In the genomic region with DNA sequence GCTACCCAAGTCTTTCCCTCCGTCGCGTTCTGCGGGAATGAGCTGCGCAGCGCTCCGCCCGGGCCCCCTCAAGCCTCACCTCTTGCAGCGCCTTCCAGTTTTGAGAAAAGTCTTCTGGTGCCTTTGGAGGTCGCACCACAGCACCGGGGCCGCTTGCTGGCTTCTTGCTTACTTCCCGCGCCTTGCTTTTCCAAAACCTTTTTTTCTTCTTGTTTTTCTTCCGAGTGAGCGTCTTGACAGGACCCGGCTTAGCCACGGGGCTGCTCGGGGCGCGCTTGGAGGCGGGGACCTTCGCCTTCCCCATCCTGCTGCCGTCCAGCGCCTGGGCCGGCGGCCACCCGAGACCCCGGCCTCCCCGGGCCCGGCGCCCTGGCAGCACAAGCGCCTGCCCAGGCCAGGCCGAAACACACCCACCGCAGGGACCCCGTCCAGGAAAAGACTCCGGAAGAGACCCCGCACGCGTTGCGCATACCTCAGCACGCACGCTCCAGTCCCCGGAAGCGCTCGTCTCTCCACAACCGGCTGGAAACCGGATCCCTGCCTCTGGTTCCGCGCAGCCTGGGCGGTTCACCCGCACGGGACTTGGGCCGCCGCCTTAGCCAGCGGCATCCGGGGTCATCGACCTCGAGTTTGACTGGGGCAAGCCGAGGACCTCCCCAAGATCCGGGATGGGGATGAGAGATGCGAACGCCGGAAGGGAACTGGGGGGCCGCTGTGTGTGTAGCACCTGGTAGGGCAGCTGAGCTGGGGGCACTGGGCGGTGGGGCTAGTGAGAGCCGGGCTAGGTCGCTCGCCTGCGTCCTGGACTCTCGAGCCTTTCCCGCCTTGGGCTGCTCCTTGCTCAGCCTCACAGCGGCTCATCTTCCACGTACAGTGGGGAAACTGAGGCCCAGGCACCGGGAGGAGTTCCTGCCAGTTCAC, we compare ENCODE assay signal across 1 cellular context.
TF ChIP-seq lines count a peak whose summit lies in the region.

Gene REXO4 (minus strand): TSS at position 470 of the 921 bp plus-strand sequence. CDS start 166 bp downstream, at position 304.

TF ChIP-seq in K562, 482 proteins besides CTCF, POLR2A, EP300 and RAD21 (continued from another document and continues in another):
- TF ChIP-seq, protein P1, sequence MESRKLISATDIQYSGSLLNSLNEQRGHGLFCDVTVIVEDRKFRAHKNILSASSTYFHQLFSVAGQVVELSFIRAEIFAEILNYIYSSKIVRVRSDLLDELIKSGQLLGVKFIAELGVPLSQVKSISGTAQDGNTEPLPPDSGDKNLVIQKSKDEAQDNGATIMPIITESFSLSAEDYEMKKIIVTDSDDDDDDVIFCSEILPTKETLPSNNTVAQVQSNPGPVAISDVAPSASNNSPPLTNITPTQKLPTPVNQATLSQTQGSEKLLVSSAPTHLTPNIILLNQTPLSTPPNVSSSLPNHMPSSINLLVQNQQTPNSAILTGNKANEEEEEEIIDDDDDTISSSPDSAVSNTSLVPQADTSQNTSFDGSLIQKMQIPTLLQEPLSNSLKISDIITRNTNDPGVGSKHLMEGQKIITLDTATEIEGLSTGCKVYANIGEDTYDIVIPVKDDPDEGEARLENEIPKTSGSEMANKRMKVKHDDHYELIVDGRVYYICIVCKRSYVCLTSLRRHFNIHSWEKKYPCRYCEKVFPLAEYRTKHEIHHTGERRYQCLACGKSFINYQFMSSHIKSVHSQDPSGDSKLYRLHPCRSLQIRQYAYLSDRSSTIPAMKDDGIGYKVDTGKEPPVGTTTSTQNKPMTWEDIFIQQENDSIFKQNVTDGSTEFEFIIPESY (CRISPR knock-in tag; IDR thresholded peaks at IDR 0.05): no peak
- no peak for TF ChIP-seq ZNF778 (CRISPR knock-in tag; IDR thresholded peaks at IDR 0.05)
- peak; percentile 55; the same call in 1 of the 2 replicates for TF ChIP-seq HDAC8 (tag; IDR thresholded peaks at IDR 0.05)
- TF ChIP-seq, protein P2, sequence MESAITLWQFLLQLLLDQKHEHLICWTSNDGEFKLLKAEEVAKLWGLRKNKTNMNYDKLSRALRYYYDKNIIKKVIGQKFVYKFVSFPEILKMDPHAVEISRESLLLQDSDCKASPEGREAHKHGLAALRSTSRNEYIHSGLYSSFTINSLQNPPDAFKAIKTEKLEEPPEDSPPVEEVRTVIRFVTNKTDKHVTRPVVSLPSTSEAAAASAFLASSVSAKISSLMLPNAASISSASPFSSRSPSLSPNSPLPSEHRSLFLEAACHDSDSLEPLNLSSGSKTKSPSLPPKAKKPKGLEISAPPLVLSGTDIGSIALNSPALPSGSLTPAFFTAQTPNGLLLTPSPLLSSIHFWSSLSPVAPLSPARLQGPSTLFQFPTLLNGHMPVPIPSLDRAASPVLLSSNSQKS (CRISPR knock-in tag; IDR thresholded peaks at IDR 0.05): no peak
- no peak for TF ChIP-seq ZNF668 (CRISPR knock-in tag; IDR thresholded peaks at IDR 0.05)
- TF ChIP-seq, protein P3, sequence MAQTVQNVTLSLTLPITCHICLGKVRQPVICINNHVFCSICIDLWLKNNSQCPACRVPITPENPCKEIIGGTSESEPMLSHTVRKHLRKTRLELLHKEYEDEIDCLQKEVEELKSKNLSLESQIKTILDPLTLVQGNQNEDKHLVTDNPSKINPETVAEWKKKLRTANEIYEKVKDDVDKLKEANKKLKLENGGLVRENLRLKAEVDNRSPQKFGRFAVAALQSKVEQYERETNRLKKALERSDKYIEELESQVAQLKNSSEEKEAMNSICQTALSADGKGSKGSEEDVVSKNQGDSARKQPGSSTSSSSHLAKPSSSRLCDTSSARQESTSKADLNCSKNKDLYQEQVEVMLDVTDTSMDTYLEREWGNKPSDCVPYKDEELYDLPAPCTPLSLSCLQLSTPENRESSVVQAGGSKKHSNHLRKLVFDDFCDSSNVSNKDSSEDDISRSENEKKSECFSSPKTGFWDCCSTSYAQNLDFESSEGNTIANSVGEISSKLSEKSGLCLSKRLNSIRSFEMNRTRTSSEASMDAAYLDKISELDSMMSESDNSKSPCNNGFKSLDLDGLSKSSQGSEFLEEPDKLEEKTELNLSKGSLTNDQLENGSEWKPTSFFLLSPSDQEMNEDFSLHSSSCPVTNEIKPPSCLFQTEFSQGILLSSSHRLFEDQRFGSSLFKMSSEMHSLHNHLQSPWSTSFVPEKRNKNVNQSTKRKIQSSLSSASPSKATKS (CRISPR knock-in tag; IDR thresholded peaks at IDR 0.05): no peak
- TF ChIP-seq NBN (IDR thresholded peaks at IDR 0.05; ENCODE audit: low read depth): peak; percentile 80; the same call in 1 of the 2 replicates
- no peak for TF ChIP-seq DEAF1 (CRISPR knock-in tag; IDR thresholded peaks at IDR 0.05)
- no peak for TF ChIP-seq ZNF75A (CRISPR knock-in tag; IDR thresholded peaks at IDR 0.05)
- no peak for TF ChIP-seq TAF15 (IDR thresholded peaks at IDR 0.05; ENCODE audit: low read depth, low read length)
- no peak for TF ChIP-seq ZNF280A (IDR thresholded peaks at IDR 0.05; ENCODE audit: low read depth, partially characterized antibody)
- TF ChIP-seq TFAM (CRISPR knock-in tag; conservative IDR thresholded peaks at IDR 0.05): no peak
- peak; percentile 89 for TF ChIP-seq PCBP1 (IDR thresholded peaks at IDR 0.05; ENCODE audit: low read depth, low read length, poor library complexity, severe bottlenecking)
- TF ChIP-seq EWSR1 (IDR thresholded peaks at IDR 0.05; ENCODE audit: borderline replicate concordance, low read depth, partially characterized antibody): no peak
- no peak for TF ChIP-seq HNRNPL (IDR thresholded peaks at IDR 0.05; ENCODE audit: low read depth, low read length)
- TF ChIP-seq ZBTB17 (CRISPR knock-in tag; IDR thresholded peaks at IDR 0.05): peak; percentile 88
- peak; percentile 93 for TF ChIP-seq RB1 (IDR thresholded peaks at IDR 0.05; ENCODE audit: low read depth)
- TF ChIP-seq, protein P4, sequence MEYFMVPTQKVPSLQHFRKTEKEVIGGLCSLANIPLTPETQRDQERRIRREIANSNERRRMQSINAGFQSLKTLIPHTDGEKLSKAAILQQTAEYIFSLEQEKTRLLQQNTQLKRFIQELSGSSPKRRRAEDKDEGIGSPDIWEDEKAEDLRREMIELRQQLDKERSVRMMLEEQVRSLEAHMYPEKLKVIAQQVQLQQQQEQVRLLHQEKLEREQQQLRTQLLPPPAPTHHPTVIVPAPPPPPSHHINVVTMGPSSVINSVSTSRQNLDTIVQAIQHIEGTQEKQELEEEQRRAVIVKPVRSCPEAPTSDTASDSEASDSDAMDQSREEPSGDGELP (CRISPR knock-in tag; IDR thresholded peaks at IDR 0.05; ENCODE audit: borderline replicate concordance): peak; percentile 96
- TF ChIP-seq HMBOX1 (IDR thresholded peaks at IDR 0.05): no peak
- no peak for TF ChIP-seq HNRNPK (IDR thresholded peaks at IDR 0.05; ENCODE audit: low read depth, low read length, poor library complexity, severe bottlenecking)
- no peak for TF ChIP-seq ZNF830 (CRISPR knock-in tag; IDR thresholded peaks at IDR 0.05)
- TF ChIP-seq GTF2E2 (tag; IDR thresholded peaks at IDR 0.05): peak; percentile 92
- TF ChIP-seq ZNF324 (CRISPR knock-in tag; IDR thresholded peaks at IDR 0.05): no peak
- TF ChIP-seq CBFA2T2 (conservative IDR thresholded peaks at IDR 0.05): no peak
- TF ChIP-seq RBM17 (IDR thresholded peaks at IDR 0.05; ENCODE audit: borderline replicate concordance, low read depth, low read length): no peak
- no peak for TF ChIP-seq MAFF (IDR thresholded peaks at IDR 0.05; ENCODE audit: low read length)
- no peak for TF ChIP-seq ZBTB5 (IDR thresholded peaks at IDR 0.05)
- TF ChIP-seq, protein P5, sequence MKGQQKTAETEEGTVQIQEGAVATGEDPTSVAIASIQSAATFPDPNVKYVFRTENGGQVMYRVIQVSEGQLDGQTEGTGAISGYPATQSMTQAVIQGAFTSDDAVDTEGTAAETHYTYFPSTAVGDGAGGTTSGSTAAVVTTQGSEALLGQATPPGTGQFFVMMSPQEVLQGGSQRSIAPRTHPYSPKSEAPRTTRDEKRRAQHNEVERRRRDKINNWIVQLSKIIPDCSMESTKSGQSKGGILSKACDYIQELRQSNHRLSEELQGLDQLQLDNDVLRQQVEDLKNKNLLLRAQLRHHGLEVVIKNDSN (CRISPR knock-in tag; IDR thresholded peaks at IDR 0.05): no peak
- TF ChIP-seq LCOR (CRISPR knock-in tag; IDR thresholded peaks at IDR 0.05): peak; percentile 95
- no peak for TF ChIP-seq POLR3A (IDR thresholded peaks at IDR 0.05; ENCODE audit: borderline replicate concordance, extremely low read depth, insufficient read depth, insufficient read length)
- TF ChIP-seq FOXA1 (IDR thresholded peaks at IDR 0.05; ENCODE audit: borderline replicate concordance): no peak
- peak; percentile 93 to 95 for TF ChIP-seq MAZ (CRISPR knock-in tag; conservative IDR thresholded peaks at IDR 0.05 in 1 of 2, IDR thresholded peaks at IDR 0.05 in 1 of 2)
- TF ChIP-seq KLF13 (tag; IDR thresholded peaks at IDR 0.05; ENCODE audit: borderline replicate concordance, low read depth): 0 out of 2 replicates have a peak, but pooled peaks have one; percentile 31
- no peak for TF ChIP-seq ZNF124 (CRISPR knock-in tag; IDR thresholded peaks at IDR 0.05)
- TF ChIP-seq ARID2 (IDR thresholded peaks at IDR 0.05): no peak
- peak; percentile 95 for TF ChIP-seq POLR2G (IDR thresholded peaks at IDR 0.05; ENCODE audit: low read depth, low read length)
- peak; percentile 54; the same call in 1 of the 2 replicates for TF ChIP-seq EHMT2 (IDR thresholded peaks at IDR 0.05)
- TF ChIP-seq JUN (IDR thresholded peaks at IDR 0.05; ENCODE audit: borderline replicate concordance, low read depth, low read length): peak; percentile 32; the same call in 1 of the 2 replicates
- TF ChIP-seq JUN (CRISPR knock-in tag; IDR thresholded peaks at IDR 0.05; ENCODE audit: borderline replicate concordance): no peak
- peak; percentile 67; the same call in 1 of the 2 replicates for TF ChIP-seq CREM (IDR thresholded peaks at IDR 0.05; ENCODE audit: low read depth)
- no peak for TF ChIP-seq ZNF592 (IDR thresholded peaks at IDR 0.05)
- no peak for TF ChIP-seq ZNF586 (CRISPR knock-in tag; conservative IDR thresholded peaks at IDR 0.05)
